25 cellular contexts compared by ENCODE assay signal in the genomic region with DNA sequence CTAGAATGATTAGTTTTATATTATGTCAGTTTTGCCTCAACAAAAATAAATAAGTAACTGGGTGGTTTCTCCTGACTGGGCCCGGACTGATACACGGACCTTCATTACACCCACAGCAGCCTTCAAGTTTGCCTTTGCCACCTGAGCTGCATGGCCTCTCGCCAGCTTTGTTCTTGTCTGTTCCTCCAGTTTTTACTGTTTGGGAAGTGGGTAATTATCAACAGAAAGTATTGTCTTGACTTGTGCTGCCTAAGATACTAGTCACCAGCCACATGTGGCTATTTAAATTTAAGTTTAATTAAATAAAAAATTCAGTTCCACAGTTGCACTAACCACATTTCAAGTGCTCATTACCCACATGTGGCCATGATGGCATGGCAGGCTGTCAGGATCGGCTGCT.
"Had no signal": no experiment of that assay in that cellular context is flagged by ENCODE, and none has a peak within 500 bp of the region (broad histone marks: within the 10 kb centered on the region; RNA-seq: fewer than 3 reads in every experiment).

No MANE protein-coding gene starts in this region.

- H3K9ac ChIP-seq: KMS-11 had no signal

- H3K9me3 ChIP-seq: SJSA1 had no signal

- H3K4me1 ChIP-seq: SJSA1 had no signal

- H3K36me3 ChIP-seq: SJSA1 had no signal

- ATAC-seq: K562 had no signal

- DNase-seq: Kasumi-1, MV-4-11, NCI-H1048, NCI-H1105, NCI-H1417, NCI-H1436 treated with DMSO at 0.1 percent for 48 hours, NCI-H1694, NCI-H187 treated with DMSO at 0.1 percent for 48 hours, NCI-H2029 treated with DMSO at 0.1 percent for 48 hours, NCI-H2171 treated with DMSO at 0.1 percent for 48 hours, NCI-H345, NCI-H446 treated with DMSO at 0.1 percent for 48 hours, NCI-H510A treated with DMSO at 0.1 percent for 48 hours, NCI-H526, NCI-H82, Right ventricle myocardium superior, RPMI8226, SIG-M5, SW 1271, T-cell had no signal

- H3K27me3 ChIP-seq: SJSA1 had no signal

- H3K4me2 ChIP-seq: KMS-11 had no signal

- H3K4me3 ChIP-seq: K562, SJSA1, SK-N-MC had no signal

- H3K27ac ChIP-seq: HL-60, KMS-11, SJSA1, SK-N-MC had no signal
